Comparison of ENCODE assay signal across 11 cellular contexts in the genomic region with DNA sequence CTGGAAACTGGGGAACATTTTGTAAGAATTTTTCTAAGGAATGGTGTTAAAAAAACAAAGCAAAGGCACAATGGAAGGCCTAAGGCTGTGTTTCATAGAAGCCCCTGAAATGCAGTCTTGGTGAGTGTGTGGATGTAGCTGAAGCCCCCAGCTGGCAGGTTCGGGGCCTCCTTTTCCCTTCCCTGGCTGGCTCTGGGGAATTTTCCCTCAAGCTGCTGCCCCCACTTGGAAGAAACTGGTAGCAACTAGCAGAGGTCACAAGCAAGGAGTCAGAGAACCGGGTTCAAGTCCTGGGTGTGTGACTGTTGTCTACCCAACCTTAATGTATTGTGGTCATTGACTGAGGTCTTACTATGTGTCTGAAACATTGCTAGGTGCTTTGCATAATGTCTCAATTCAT.
DNase-seq lines count a peak whose midpoint lies in the region; ATAC-seq, FAIRE-seq and TF ChIP-seq lines count a peak whose summit lies in the region.
"Had no signal": no experiment of that assay in that cellular context is flagged by ENCODE, and none has a peak within 500 bp of the region (broad histone marks: within the 10 kb centered on the region; RNA-seq: fewer than 3 reads in every experiment).

No MANE protein-coding gene starts in this region.

- no peak for DNase-seq in D721Med (ENCODE audit: insufficient read length, low spot score)
- peak; percentile 35 for DNase-seq in NT2/D1 (ENCODE audit: low read depth, low spot score)
- no peak for DNase-seq in epithelial cell of prostate (ENCODE audit: low read depth, low spot score)
- DNase-seq in NOMO-1 treated with DMSO at 0.1 percent for 48 hours (lab: John Stamatoyannopoulos, UW; ENCODE audit: unreplicated experiment): no peak
- DNase-seq in activated naive CD4-positive, alpha-beta T cell treated with anti-CD3 and anti-CD28 coated beads, Interleukin-2, amount 50 U/mL, for 72 hours (ENCODE audit: low spot score in 2 of 2): no peak
- DNase-seq in activated CD4-positive, alpha-beta T cell treated with anti-CD3 and anti-CD28 coated beads for 1 hour: no peak
- DNase-seq in NCI-H446 (lab: John Stamatoyannopoulos, UW): no peak
- DNase-seq: activated naive CD4-positive, alpha-beta T cell treated with anti-CD3 and anti-CD28 coated beads, Interleukin-2, amount 50 U/mL, for 16 hours; NCI-H524 treated with DMSO at 0.1 percent for 48 hours; stimulated activated CD4-positive, alpha-beta T cell treated with anti-CD3 and anti-CD28 coated beads, Interleukin-4, amount 100 ng/mL, for 24 hours had no signal

- H3K27ac ChIP-seq in epithelial cell of prostate: peak overlapping the region; percentile 94

- ATAC-seq in activated naive CD4-positive, alpha-beta T cell treated with anti-CD3 and anti-CD28 coated beads, Interleukin-2, amount 50 U/mL, for 72 hours: no peak

- H2AFZ ChIP-seq in neuron (ENCODE audit: low read depth, low read length): peak overlapping the region; percentile 57

- no peak for FAIRE-seq in D721Med (lab: Jason Lieb, UNC)

- H3K4me1 ChIP-seq in NT2/D1 (ENCODE audit: insufficient read depth, insufficient read length) (peaks cover 5% of the 10 kb centered on the region), neuron (ENCODE audit: insufficient read depth, low read length) (peaks cover 24% of the 10 kb centered on the region)

- peak; percentile 11 for TF ChIP-seq CTCF in D721Med (IDR thresholded peaks at IDR 0.05; ENCODE audit: insufficient read depth, missing control alignments)

- H3K27ac Mint-ChIP-seq in activated naive CD4-positive, alpha-beta T cell treated with anti-CD3 and anti-CD28 coated beads, Interleukin-2, amount 50 U/mL, for 72 hours: no peak overlapping the region

- no peak overlapping the region for H3K9ac ChIP-seq in NT2/D1 (ENCODE audit: insufficient read length, low read depth)

- H3K36me3 Mint-ChIP-seq in activated naive CD4-positive, alpha-beta T cell treated with anti-CD3 and anti-CD28 coated beads, Interleukin-2, amount 50 U/mL, for 72 hours: no peaks in the 10 kb centered on the region

- H3K36me3 ChIP-seq in NT2/D1 (ENCODE audit: insufficient read depth, insufficient read length, low read length): no peaks in the 10 kb centered on the region
- no peaks in the 10 kb centered on the region for H3K36me3 ChIP-seq in neuron (ENCODE audit: insufficient read depth, low read length)

- H3K9me3 Mint-ChIP-seq in activated naive CD4-positive, alpha-beta T cell treated with anti-CD3 and anti-CD28 coated beads, Interleukin-2, amount 50 U/mL, for 72 hours: no peaks in the 10 kb centered on the region

- H3K9me3 ChIP-seq in NT2/D1 (ENCODE audit: insufficient read depth, low read length) (no peaks in the 10 kb centered on the region), neuron (ENCODE audit: low read length) (no peaks in the 10 kb centered on the region)

- H3K4me3 ChIP-seq in NT2/D1 (ENCODE audit: insufficient read length, low read depth) (no peak overlapping the region), neuron (ENCODE audit: low read length) (no peak overlapping the region)

- no peaks in the 10 kb centered on the region for H3K27me3 ChIP-seq in NT2/D1 (ENCODE audit: insufficient read depth, insufficient read length)
- H3K27me3 ChIP-seq in neuron (ENCODE audit: insufficient read depth, low read length): no peaks in the 10 kb centered on the region
